In the genomic region with DNA sequence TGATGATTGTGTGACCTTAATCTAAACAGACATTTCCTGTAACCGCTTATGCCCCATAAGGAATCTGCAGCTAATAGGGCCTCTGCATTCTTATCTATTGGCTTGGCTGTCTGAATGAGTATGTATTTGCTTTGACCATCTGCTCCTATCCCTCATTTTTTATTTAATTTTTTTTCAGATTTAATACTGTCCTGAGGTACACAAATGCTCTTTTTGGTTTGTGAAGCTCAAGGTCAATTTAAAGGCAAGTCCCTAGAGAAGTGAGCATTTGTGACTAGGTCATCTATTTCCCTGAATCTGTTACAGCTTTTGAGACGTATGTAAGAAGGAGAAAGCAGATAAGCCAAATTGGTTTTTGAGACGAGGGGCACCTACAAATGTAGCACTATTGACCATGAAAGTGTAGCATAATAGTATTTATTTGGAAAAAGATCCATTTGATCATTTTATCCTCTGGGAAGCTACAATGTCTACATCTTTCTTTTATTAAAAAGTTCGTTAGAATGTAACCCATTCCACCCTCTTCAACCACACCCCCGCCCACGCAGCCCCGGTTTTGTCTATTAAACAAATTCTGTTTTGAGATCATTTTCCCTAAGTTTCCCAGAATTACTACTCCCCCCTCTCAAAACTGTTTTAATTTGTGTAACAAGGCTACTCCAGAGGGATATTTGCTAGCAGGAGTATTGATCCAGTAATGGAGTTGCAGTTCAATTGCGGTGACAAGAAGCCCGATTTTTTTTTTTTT, we compare ENCODE assay signal across 18 cellular contexts.
DNase-seq lines count a peak whose midpoint lies in the region; ATAC-seq and TF ChIP-seq lines count a peak whose summit lies in the region.
"Had no signal": no experiment of that assay in that cellular context is flagged by ENCODE, and none has a peak within 500 bp of the region (broad histone marks: within the 10 kb centered on the region; RNA-seq: fewer than 3 reads in every experiment).

No MANE protein-coding gene starts in this region.

- H3K36me3 ChIP-seq in Loucy (ENCODE audit: insufficient read depth, low read length), result no peaks in the 10 kb centered on the region
- no peaks in the 10 kb centered on the region for H3K36me3 ChIP-seq in smooth muscle cell (ENCODE audit: low read depth)
- H3K36me3 ChIP-seq: upper lobe of right lung had no signal

- ATAC-seq in omental fat pad (ENCODE audit: low FRiP score), result no peak
- no peak for ATAC-seq in WTC11
- ATAC-seq: upper lobe of right lung had no signal

- peak overlapping the region; percentile 64 for H3K4me2 ChIP-seq in Loucy (ENCODE audit: low read depth, low read length, poor library complexity, severe bottlenecking)
- H3K4me2 ChIP-seq in smooth muscle cell, result peak overlapping the region; percentile 52

- 69% methylated on average over 9 of the region's 9 CpGs for WGBS in smooth muscle cell (ENCODE audit: low lambda C conversion rate)

- TF ChIP-seq CTCF in Loucy (conservative IDR thresholded peaks at IDR 0.05; ENCODE audit: low read length), result no peak
- TF ChIP-seq CTCF in smooth muscle cell (IDR thresholded peaks at IDR 0.05; ENCODE audit: borderline replicate concordance, insufficient read depth, poor library complexity, severe bottlenecking), result no peak
- TF ChIP-seq CTCF in omental fat pad (IDR thresholded peaks at IDR 0.05), result no peak
- TF ChIP-seq CTCF in WTC11 (IDR thresholded peaks at IDR 0.05), result no peak

- H3K79me2 ChIP-seq in Loucy (ENCODE audit: insufficient read depth, low read length), result no peaks in the 10 kb centered on the region
- H3K79me2 ChIP-seq in smooth muscle cell (ENCODE audit: low read depth), result no peaks in the 10 kb centered on the region

- intact Hi-C loops in activated T-helper 2 cell treated with anti-CD3 and anti-CD28 coated beads, Interferon-gamma antibody, Interleukin-2, Interleukin-4, amounts not matched to agents 10 μg/mL and 5 μg/mL and 100 μg/mL, durations not matched to agents 14 hours and 24 hours and 36 hours (cut with micrococcal nuclease), result loop anchor here (5.0 kb wide), 1 partner anchor 130 kb away; no protein-coding TSS in a partner anchor

- H3F3A ChIP-seq in Loucy (ENCODE audit: low read depth) (peaks cover 20% of the 10 kb centered on the region), smooth muscle cell (ENCODE audit: low read depth) (no peaks in the 10 kb centered on the region)

- H3K4me3 ChIP-seq in Loucy (ENCODE audit: low read length, poor library complexity, severe bottlenecking) (peak overlapping the region; percentile 43), smooth muscle cell (no peak overlapping the region)
- H3K4me3 ChIP-seq: upper lobe of right lung had no signal

- H4K20me1 ChIP-seq in Loucy (ENCODE audit: insufficient read depth, low read length, poor library complexity, severe bottlenecking) (no peaks in the 10 kb centered on the region), smooth muscle cell (ENCODE audit: low read depth) (no peaks in the 10 kb centered on the region)

- H3K27ac Mint-ChIP-seq in activated T-cell treated with anti-CD3 and anti-CD28 coated beads, Interleukin-2, amount 50 U/mL, for 24 hours, result peak overlapping the region; percentile 85
- H3K27ac Mint-ChIP-seq in activated T-helper 2 cell treated with anti-CD3 and anti-CD28 coated beads, Interferon-gamma antibody, Interleukin-2, Interleukin-4, amounts not matched to agents 10 μg/mL and 5 μg/mL and 100 μg/mL, durations not matched to agents 14 hours and 24 hours and 36 hours, result peak overlapping the region; percentile 1
- no peak overlapping the region for H3K27ac Mint-ChIP-seq in WTC11
- H3K27ac Mint-ChIP-seq: progenitor cell of endocrine pancreas had no signal

- H2AFZ ChIP-seq in Loucy (ENCODE audit: low read length) (peak overlapping the region; percentile 66; the same call in 1 of the 2 replicates), smooth muscle cell (ENCODE audit: low read depth) (no peak overlapping the region)

- no peak overlapping the region for H3K4me3 Mint-ChIP-seq in activated T-cell treated with anti-CD3 and anti-CD28 coated beads, Interleukin-2, amount 50 U/mL, for 24 hours
- H3K4me3 Mint-ChIP-seq in activated T-helper 2 cell treated with anti-CD3 and anti-CD28 coated beads, Interferon-gamma antibody, Interleukin-2, Interleukin-4, amounts not matched to agents 10 μg/mL and 5 μg/mL and 100 μg/mL, durations not matched to agents 14 hours and 24 hours and 36 hours (ENCODE audit: low read depth), result no peak overlapping the region
- no peak overlapping the region for H3K4me3 Mint-ChIP-seq in WTC11

- H3K9me2 ChIP-seq in Loucy (replicated peaks; ENCODE audit: low read depth, low read length), result no peaks in the 10 kb centered on the region

- H3K4me1 ChIP-seq in Loucy (ENCODE audit: insufficient read depth, low read length, poor library complexity, severe bottlenecking) (peaks cover 57% of the 10 kb centered on the region), smooth muscle cell (ENCODE audit: low read depth) (no peaks in the 10 kb centered on the region)
- H3K4me1 ChIP-seq: upper lobe of right lung had no signal

- peaks cover 52% of the 10 kb centered on the region for H3K4me1 Mint-ChIP-seq in activated T-cell treated with anti-CD3 and anti-CD28 coated beads, Interleukin-2, amount 50 U/mL, for 24 hours (ENCODE audit: low read depth)
- peaks cover 53% of the 10 kb centered on the region for H3K4me1 Mint-ChIP-seq in activated T-helper 2 cell treated with anti-CD3 and anti-CD28 coated beads, Interferon-gamma antibody, Interleukin-2, Interleukin-4, amounts not matched to agents 10 μg/mL and 5 μg/mL and 100 μg/mL, durations not matched to agents 14 hours and 24 hours and 36 hours (ENCODE audit: low read depth)
- H3K4me1 Mint-ChIP-seq in WTC11, result peaks cover 12% of the 10 kb centered on the region

- H3K9ac ChIP-seq in Loucy (ENCODE audit: low read depth, low read length, poor library complexity, severe bottlenecking), result peak overlapping the region; percentile 51
- no peak overlapping the region for H3K9ac ChIP-seq in smooth muscle cell (ENCODE audit: low read depth)

- no peaks in the 10 kb centered on the region for H3K36me3 Mint-ChIP-seq in activated T-cell treated with anti-CD3 and anti-CD28 coated beads, Interleukin-2, amount 50 U/mL, for 24 hours (ENCODE audit: low read depth)
- H3K36me3 Mint-ChIP-seq in activated T-helper 2 cell treated with anti-CD3 and anti-CD28 coated beads, Interferon-gamma antibody, Interleukin-2, Interleukin-4, amounts not matched to agents 10 μg/mL and 5 μg/mL and 100 μg/mL, durations not matched to agents 14 hours and 24 hours and 36 hours (ENCODE audit: low read depth), result no peaks in the 10 kb centered on the region
- no peaks in the 10 kb centered on the region for H3K36me3 Mint-ChIP-seq in WTC11

- peak; percentile 34 for DNase-seq in activated T-cell treated with anti-CD3 and anti-CD28 coated beads, Interleukin-2, amount 50 U/mL, for 24 hours
- DNase-seq in activated T-cell treated with anti-CD3 and anti-CD28 coated beads, Interleukin-2, amount 50 U/mL, for 1 hour, result no peak
- DNase-seq in activated T-helper 2 cell treated with anti-CD3 and anti-CD28 coated beads, Interferon-gamma antibody, Interleukin-2, Interleukin-4, amounts not matched to agents 10 μg/mL and 5 μg/mL and 100 μg/mL, durations not matched to agents 14 hours and 24 hours and 36 hours (ENCODE audit: low spot score), result no peak
- no peak for DNase-seq in smooth muscle cell (lab: John Stamatoyannopoulos, UW; ENCODE audit: unreplicated experiment)
- no peak for DNase-seq in omental fat pad (ENCODE audit: low spot score)
- DNase-seq in cerebellum (ENCODE audit: low spot score), result no peak
- no peak for DNase-seq in WTC11 (ENCODE audit: low spot score)
- DNase-seq: ACHN, activated gamma-delta T cell, foreskin fibroblast, hippocampal formation, NCI-H1436, NCI-H526 treated with DMSO at 0.1 percent for 48 hours, SIG-M5, small intestine, upper lobe of right lung had no signal

- CTCF ChIA-PET in WTC11 (lab: Charles Lee), result interaction anchor here (1.2 to 1.4 kb wide), 2 partner anchors 416 to 1101 kb away, joined by 3 read pairs; no protein-coding TSS in a partner anchor

- H3K9me3 Mint-ChIP-seq in activated T-cell treated with anti-CD3 and anti-CD28 coated beads, Interleukin-2, amount 50 U/mL, for 24 hours, result no peaks in the 10 kb centered on the region
- no peaks in the 10 kb centered on the region for H3K9me3 Mint-ChIP-seq in activated T-helper 2 cell treated with anti-CD3 and anti-CD28 coated beads, Interferon-gamma antibody, Interleukin-2, Interleukin-4, amounts not matched to agents 10 μg/mL and 5 μg/mL and 100 μg/mL, durations not matched to agents 14 hours and 24 hours and 36 hours
- H3K9me3 Mint-ChIP-seq in WTC11, result no peaks in the 10 kb centered on the region

- H3K27ac ChIP-seq in smooth muscle cell (ENCODE audit: low read depth), result no peak overlapping the region
- H3K27ac ChIP-seq: upper lobe of right lung had no signal

- H3K27me3 ChIP-seq in Loucy (ENCODE audit: insufficient read depth, low read length, poor library complexity, severe bottlenecking) (no peaks in the 10 kb centered on the region), smooth muscle cell (ENCODE audit: low read depth) (no peaks in the 10 kb centered on the region)
- H3K27me3 ChIP-seq: upper lobe of right lung had no signal

- POLR2A ChIA-PET in WTC11 (lab: Charles Lee), result no interaction called here

- no peaks in the 10 kb centered on the region for H3K27me3 Mint-ChIP-seq in activated T-cell treated with anti-CD3 and anti-CD28 coated beads, Interleukin-2, amount 50 U/mL, for 24 hours
- H3K27me3 Mint-ChIP-seq in activated T-helper 2 cell treated with anti-CD3 and anti-CD28 coated beads, Interferon-gamma antibody, Interleukin-2, Interleukin-4, amounts not matched to agents 10 μg/mL and 5 μg/mL and 100 μg/mL, durations not matched to agents 14 hours and 24 hours and 36 hours (ENCODE audit: low read depth), result no peaks in the 10 kb centered on the region
- H3K27me3 Mint-ChIP-seq in WTC11 (ENCODE audit: low read depth), result no peaks in the 10 kb centered on the region
- H3K27me3 Mint-ChIP-seq: progenitor cell of endocrine pancreas had no signal

- H3K9me3 ChIP-seq in Loucy (ENCODE audit: insufficient read depth, low read depth, low read length) (no peaks in the 10 kb centered on the region), smooth muscle cell (replicated peaks; ENCODE audit: low read depth) (no peaks in the 10 kb centered on the region)
- H3K9me3 ChIP-seq: upper lobe of right lung had no signal

TF ChIP-seq in WTC11, 78 proteins besides CTCF, POLR2A, EP300 and RAD21 (continues in another document):
- no peak for TF ChIP-seq RELA (CRISPR knock-in tag; IDR thresholded peaks at IDR 0.05; ENCODE audit: borderline replicate concordance)
- TF ChIP-seq, protein P1, sequence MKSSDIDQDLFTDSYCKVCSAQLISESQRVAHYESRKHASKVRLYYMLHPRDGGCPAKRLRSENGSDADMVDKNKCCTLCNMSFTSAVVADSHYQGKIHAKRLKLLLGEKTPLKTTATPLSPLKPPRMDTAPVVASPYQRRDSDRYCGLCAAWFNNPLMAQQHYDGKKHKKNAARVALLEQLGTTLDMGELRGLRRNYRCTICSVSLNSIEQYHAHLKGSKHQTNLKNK (CRISPR knock-in tag; IDR thresholded peaks at IDR 0.05), result no peak
